In genomic region chr7:106206826-106207541, GRCh38 we compare ENCODE assay signal across 26 cellular contexts.
DNase-seq lines count a peak whose midpoint lies in the region; ATAC-seq and TF ChIP-seq lines count a peak whose summit lies in the region.
"Had no signal": no experiment of that assay in that cellular context is flagged by ENCODE, and none has a peak within 500 bp of the region (broad histone marks: within the 10 kb centered on the region; RNA-seq: fewer than 3 reads in every experiment).

No MANE protein-coding gene starts in this region.

- no peak overlapping the region for H3K4me3 ChIP-seq in right atrium auricular region
- no peak overlapping the region for H3K4me3 ChIP-seq in RWPE2 (ENCODE audit: severe bottlenecking)
- H3K4me3 ChIP-seq: vagina had no signal

- H3K36me3 ChIP-seq in right atrium auricular region = no peaks in the 10 kb centered on the region
- no peaks in the 10 kb centered on the region for H3K36me3 ChIP-seq in RWPE2 (ENCODE audit: low read depth)
- H3K36me3 ChIP-seq: BE2C, brain microvascular endothelial cell, vagina had no signal

- intact Hi-C loops in Right ventricle myocardium superior (cut with DNase I) = no loop called here

- TF ChIP-seq CTCF in right atrium auricular region (IDR thresholded peaks at IDR 0.05) = no peak
- no peak for TF ChIP-seq CTCF in RWPE2 (IDR thresholded peaks at IDR 0.05; ENCODE audit: poor library complexity, severe bottlenecking)

- ATAC-seq in Right ventricle myocardium superior (ENCODE audit: poor library complexity) (peak; percentile 88), RWPE2 (ENCODE audit: low read depth) (0 out of 3 replicates have a peak, but pooled peaks have one; percentile 12), left lobe of liver (peak; percentile 96), HG03139 (IDR thresholded peaks at IDR 0.05; ENCODE audit: unreplicated experiment) (no peak)
- ATAC-seq: activated T-helper 17 cell treated with anti-CD3 and anti-CD28 coated beads, Interleukin-2, amount 50 U/mL, for 72 hours; HCT116; sciatic nerve; stimulated activated naive CD8-positive, alpha-beta T cell treated with anti-CD3 and anti-CD28 coated beads, Interleukin-15, amount 100 ng/mL, for 72 hours had no signal

- DNase-seq in Right ventricle myocardium superior (peak; percentile 46), right atrium auricular region (ENCODE audit: low spot score) (no peak), RWPE2 (ENCODE audit: low spot score) (no peak), left lobe of liver (ENCODE audit: low spot score) (peak; percentile 93), SHP77 treated with DMSO at 0.1 percent for 48 hours (lab: John Stamatoyannopoulos, UW) (no peak), AG08396 (ENCODE audit: low spot score) (no peak)
- DNase-seq in effector CD4-positive, alpha-beta T cell = no peak
- DNase-seq: ACHN; activated CD4-positive, alpha-beta memory T cell treated with anti-CD3 and anti-CD28 coated beads, Interleukin-2, amount 10 ng/mL, durations not matched to agents 7 days and 5 days; activated CD4-positive, alpha-beta T cell treated with anti-CD3 and anti-CD28 coated beads for 1 hour; activated naive CD4-positive, alpha-beta T cell treated with anti-CD3 and anti-CD28 coated beads, Interleukin-2, amount 10 ng/mL, durations not matched to agents 7 days and 5 days; BE2C; brain microvascular endothelial cell; kidney glomerular epithelial cell; NCI-H446 treated with DMSO at 0.1 percent for 48 hours; NCI-H774; OCI-M1; SIG-M5; stimulated activated CD4-positive, alpha-beta T cell treated with anti-CD3 and anti-CD28 coated beads, Interleukin-12 subunit alpha, Interleukin-12 subunit beta, amount 100 ng/mL, for 4 hours; stimulated activated CD4-positive, alpha-beta T cell treated with anti-CD3 and anti-CD28 coated beads, Interleukin-2, amount 100 ng/mL, for 48 hours; stimulated activated naive CD8-positive, alpha-beta T cell treated with anti-CD3 and anti-CD28 coated beads, Interleukin-15, amount 100 ng/mL, for 72 hours had no signal

- peak overlapping the region in 1 of 2 donors; percentile 33 for H3K27ac ChIP-seq in right atrium auricular region
- no peak overlapping the region for H3K27ac ChIP-seq in RWPE2 (ENCODE audit: poor library complexity, severe bottlenecking)
- H3K27ac ChIP-seq: brain microvascular endothelial cell, vagina had no signal

- H3K27me3 ChIP-seq in right atrium auricular region (no peaks in the 10 kb centered on the region), RWPE2 (ENCODE audit: insufficient read depth, poor library complexity, severe bottlenecking) (no peaks in the 10 kb centered on the region)
- H3K27me3 ChIP-seq: brain microvascular endothelial cell, vagina had no signal

- H3K9me3 ChIP-seq in right atrium auricular region (no peaks in the 10 kb centered on the region), RWPE2 (ENCODE audit: severe bottlenecking) (no peaks in the 10 kb centered on the region)
- H3K9me3 ChIP-seq: BE2C, vagina had no signal

- H3K4me1 ChIP-seq in right atrium auricular region = peaks cover 0 to 6% of the 10 kb centered on the region in 2 donors
- peaks cover 6% of the 10 kb centered on the region for H3K4me1 ChIP-seq in RWPE2 (ENCODE audit: insufficient read depth, poor library complexity, severe bottlenecking)
- H3K4me1 ChIP-seq: BE2C, vagina had no signal

Comparison
In these comparisons a context has a peak if more than half of its experiments do, and no peak if none do; other contexts are left out.
1. DNase-seq: peak in Right ventricle myocardium superior (single experiment) and left lobe of liver (single experiment); none in right atrium auricular region (single experiment), RWPE2 (single experiment), SHP77 treated with DMSO at 0.1 percent for 48 hours (single experiment), effector CD4-positive, alpha-beta T cell (single experiment) and AG08396 (single experiment).